Comparison of ENCODE assay signal across 28 cellular contexts in the genomic region with DNA sequence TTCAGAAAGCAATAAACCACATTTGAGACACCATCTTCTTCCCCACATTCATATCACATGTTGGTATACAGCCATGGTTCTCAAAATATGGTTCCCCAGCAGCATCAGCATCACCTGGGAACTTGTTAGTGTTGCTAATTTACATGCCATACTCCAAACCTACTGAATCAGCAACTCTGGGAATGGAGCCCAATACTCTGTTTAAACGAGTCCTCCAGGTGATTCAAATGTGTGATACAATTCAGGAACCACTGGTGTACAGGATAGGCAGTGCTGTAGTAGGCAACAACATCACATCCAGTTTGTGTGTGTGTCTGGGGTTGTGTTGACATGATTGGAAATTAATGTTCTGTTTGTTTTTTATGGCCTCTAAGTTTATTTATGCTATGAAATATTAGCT. TPM values are rescaled to one million over a fixed set of nuclear protein-coding genes. Genes with fewer than 3 reads are reported as not detected.
DNase-seq lines count a peak whose midpoint lies in the region; ATAC-seq and TF ChIP-seq lines count a peak whose summit lies in the region.
"Had no signal": no experiment of that assay in that cellular context is flagged by ENCODE, and none has a peak within 500 bp of the region (broad histone marks: within the 10 kb centered on the region; RNA-seq: fewer than 3 reads in every experiment).

No MANE protein-coding gene starts in this region.

- DNase-seq in DMS153 (lab: John Stamatoyannopoulos, UW): peak; percentile 9
- DNase-seq in DMS153 treated with DMSO at 0.1 percent for 48 hours (lab: John Stamatoyannopoulos, UW; ENCODE audit: unreplicated experiment): no peak
- peak; percentile 55 for DNase-seq in NCI-H1105 treated with DMSO at 0.1 percent for 48 hours (lab: John Stamatoyannopoulos, UW)
- DNase-seq in caudate nucleus (lab: John Stamatoyannopoulos, UW): no peak
- no peak for DNase-seq in lung (ENCODE audit: low spot score)
- DNase-seq in activated CD4-positive, alpha-beta T cell treated with anti-CD3 and anti-CD28 coated beads, Interleukin-2, amount 50 U/mL, for 48 hours: no peak
- DNase-seq: activated CD4-positive, alpha-beta T cell treated with anti-CD3 and anti-CD28 coated beads, Interleukin-2, amount 50 U/mL, for 1 hour; activated CD8-positive, alpha-beta memory T cell treated with anti-CD3 and anti-CD28 coated beads, Interleukin-2, amount 10 ng/mL, durations not matched to agents 7 days and 5 days; activated naive CD4-positive, alpha-beta T cell treated with Interleukin-2 at 50 U/mL for 16 hours; activated T-cell treated with anti-CD3 and anti-CD28 coated beads, Interleukin-2, amount 50 U/mL, for 72 hours; body of pancreas; Calu3; effector CD4-positive, alpha-beta T cell; erythroblast; GOT3; head of caudate nucleus; IMR-90; kidney; NCI-H2107; NCI-H524; Peyer's patch; stimulated activated CD4-positive, alpha-beta T cell treated with anti-CD3 and anti-CD28 coated beads, Interleukin-15, amount 100 ng/mL, for 24 hours; stimulated activated naive B cell treated with anti-CD40 and anti-IgM and Interleukin-4, amounts not matched to agents 10 μg/mL and 1 μg/mL and 100 μg/mL, for 72 hours had no signal

- peak; percentile 19 for ATAC-seq in lung (ENCODE audit: insufficient read depth, low FRiP score)
- no peak for ATAC-seq in HG03457 (IDR thresholded peaks at IDR 0.05; ENCODE audit: unreplicated experiment)
- no peak for ATAC-seq in HG02870 (IDR thresholded peaks at IDR 0.05; ENCODE audit: unreplicated experiment)
- ATAC-seq: activated CD8-positive, alpha-beta memory T cell treated with anti-CD3 and anti-CD28 coated beads, Interleukin-2, amount 10 ng/mL, durations not matched to agents 7 days and 5 days; activated T-cell treated with anti-CD3 and anti-CD28 coated beads, Interleukin-2, amount 50 U/mL, for 72 hours; body of pancreas; stimulated activated naive B cell treated with anti-CD40 and anti-IgM and Interleukin-4, amounts not matched to agents 10 μg/mL and 1 μg/mL and 100 μg/mL, for 72 hours; WTC11 had no signal

- no peaks in the 10 kb centered on the region for H3K36me3 ChIP-seq in lung (ENCODE audit: control insufficient read depth in 2 of 2, insufficient read depth in 2 of 2, low read length in 2 of 2)
- H3K36me3 ChIP-seq: Peyer's patch, suprapubic skin had no signal

- peaks cover 1 to 5% of the 10 kb centered on the region in 2 donors for H3K4me1 ChIP-seq in lung (ENCODE audit: control insufficient read depth in 2 of 2, insufficient read depth in 2 of 2, low read length in 2 of 2)
- H3K4me1 ChIP-seq: Peyer's patch had no signal

- WGBS in lung, 2 donors: 58 to 73% methylated on average over 1 of the region's 1 CpG

- H3K4me3 ChIP-seq in lung: no peak overlapping the region
- H3K4me3 ChIP-seq: body of pancreas, Peyer's patch, suprapubic skin had no signal

- no peak for TF ChIP-seq CTCF in lung (IDR thresholded peaks at IDR 0.05; ENCODE audit: control extremely low read depth, extremely low read depth)

- peak overlapping the region; percentile 52 for H3K27ac ChIP-seq in caudate nucleus (ENCODE audit: low read depth, low read length)
- no peak overlapping the region for H3K27ac ChIP-seq in lung (ENCODE audit: low read depth in 1 of 2, low read length in 1 of 2)
- H3K27ac ChIP-seq: 22Rv1, body of pancreas, Peyer's patch, suprapubic skin had no signal

- no peaks in the 10 kb centered on the region for H3K9me3 ChIP-seq in lung (ENCODE audit: control insufficient read depth in 2 of 2, insufficient read depth in 1 of 2, low read length in 1 of 2)
- H3K9me3 ChIP-seq: body of pancreas, Peyer's patch, suprapubic skin had no signal

- no peaks in the 10 kb centered on the region for H3K27me3 ChIP-seq in lung (ENCODE audit: control insufficient read depth, insufficient read depth)
- H3K27me3 ChIP-seq: body of pancreas, Peyer's patch, suprapubic skin had no signal

RNA-seq across cellular contexts. Expression of gene ZNF277, which starts 47.7 kb away (rescaled TPM):
- 10 to 100 TPM; 23.0 to 47.6 TPM for total RNA-seq in lung
- polyA plus RNA-seq in lung: 10 to 100 TPM; 11.9 to 26.8 TPM

RNA-seq across cellular contexts. Expression of gene DOCK4, which starts 48.0 kb away (rescaled TPM):
- 100 to 1,000 TPM in 1 of 2 donors, 10 to 100 TPM in 1; 59.2 to 163 TPM for total RNA-seq in lung
- 10 to 100 TPM; 18.7 to 21.4 TPM for polyA plus RNA-seq in lung

Comparison
In these comparisons a context has a peak if more than half of its experiments do, and no peak if none do; other contexts are left out.
1. DNase-seq: peak in DMS153 (single experiment) and NCI-H1105 treated with DMSO at 0.1 percent for 48 hours (single experiment); none in DMS153 treated with DMSO at 0.1 percent for 48 hours (single experiment), caudate nucleus (0 of 61), lung (single experiment) and activated CD4-positive, alpha-beta T cell treated with anti-CD3 and anti-CD28 coated beads, Interleukin-2, amount 50 U/mL, for 48 hours (0 of 2).